Comparison of ENCODE assay signal across 8 cellular contexts in the genomic region with DNA sequence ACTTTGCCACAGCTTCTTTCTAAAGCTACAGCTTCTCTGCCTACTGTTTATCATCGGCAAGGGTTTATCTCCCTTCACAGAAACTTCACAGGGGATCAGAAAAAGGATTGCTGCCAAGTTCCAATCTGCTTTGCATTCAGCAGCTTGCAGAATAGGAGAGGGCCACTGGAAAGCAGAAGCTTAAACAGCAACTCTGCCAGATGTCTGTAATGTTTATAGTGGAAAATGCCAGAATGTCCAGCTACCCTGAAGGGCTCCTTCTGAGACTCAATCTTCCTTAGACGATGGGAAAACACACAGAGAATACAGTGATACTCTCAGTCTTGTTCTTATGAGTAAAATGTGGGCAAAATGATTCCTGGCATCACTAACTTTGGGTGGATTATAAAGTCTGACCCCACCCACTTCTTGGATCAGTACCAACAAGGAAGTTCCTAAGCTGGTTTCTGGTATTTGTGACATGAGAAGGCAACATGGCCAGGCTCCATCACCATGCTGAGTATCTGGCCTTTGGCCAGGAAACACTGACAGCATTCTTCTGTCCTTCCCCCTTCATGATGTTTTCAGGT. TPM values are rescaled to one million over a fixed set of nuclear protein-coding genes. Genes with fewer than 3 reads are reported as not detected.
DNase-seq lines count a peak whose midpoint lies in the region; ATAC-seq and TF ChIP-seq lines count a peak whose summit lies in the region.

No MANE protein-coding gene starts in this region.

- no peaks in the 10 kb centered on the region for H4K20me1 ChIP-seq in SK-N-SH (ENCODE audit: insufficient read depth)

- peaks cover 57% of the 10 kb centered on the region for H3K4me1 Mint-ChIP-seq in HFFc6 (ENCODE audit: low read depth)

- peak overlapping the region; percentile 83 to 91 for H3K27ac ChIP-seq in SK-N-SH (ENCODE audit: low read depth in 2 of 2, low read length in 1 of 2)
- H3K27ac ChIP-seq in gastroesophageal sphincter = peak overlapping the region; percentile 81 to 97 (median 93)

- no peaks in the 10 kb centered on the region; the same call in 1 of the 2 replicates for H3K27me3 Mint-ChIP-seq in HFFc6 (ENCODE audit: insufficient read depth)

- H3K27ac Mint-ChIP-seq in HFFc6 = peak overlapping the region; percentile 77

- DNase-seq in HFFc6 (peak; percentile 87), SK-N-SH (peak; percentile 49), pulmonary artery endothelial cell (ENCODE audit: low read depth, low spot score) (peak; percentile 93), SK-N-DZ (ENCODE audit: low spot score) (no peak)
- DNase-seq in stimulated activated CD4-positive, alpha-beta T cell treated with anti-CD3 and anti-CD28 coated beads, Interleukin-12 subunit alpha, Interleukin-12 subunit beta, amount 100 ng/mL, for 4 hours = no peak

- no peaks in the 10 kb centered on the region for H3K9me3 Mint-ChIP-seq in HFFc6

- no peaks in the 10 kb centered on the region for H3K79me2 ChIP-seq in SK-N-SH (ENCODE audit: insufficient read depth)

- no peak overlapping the region for H2AFZ ChIP-seq in SK-N-SH (ENCODE audit: low read depth)

- peaks cover 21 to 27% of the 10 kb centered on the region in 2 experiments; a peak in 3 of 4 replicates for H3K4me1 ChIP-seq in SK-N-SH (ENCODE audit: control insufficient read depth in 1 of 2, insufficient read depth in 2 of 2, low read depth in 1 of 2, low read length in 1 of 2)
- H3K4me1 ChIP-seq in gastroesophageal sphincter = peaks cover 35 to 100% (median 45%) of the 10 kb centered on the region in 3 donors

- peaks cover 26% of the 10 kb centered on the region for H3F3A ChIP-seq in SK-N-SH (replicated peaks; ENCODE audit: insufficient read depth)

- H3K4me3 Mint-ChIP-seq in HFFc6 = peak overlapping the region; percentile 65

- POLR2A ChIA-PET in SK-N-SH (lab: Yijun Ruan, JAX) = no interaction called here

- TF ChIP-seq RAD21 in SK-N-SH (IDR thresholded peaks at IDR 0.05; ENCODE audit: low read length) = no peak

- no peak overlapping the region for H3K4me3 ChIP-seq in SK-N-SH (ENCODE audit: low read depth in 2 of 2, low read length in 1 of 2)
- no peak overlapping the region for H3K4me3 ChIP-seq in gastroesophageal sphincter

- WGBS in SK-N-SH (ENCODE audit: low lambda C conversion rate) = 6% methylated on average over 2 of the region's 2 CpGs
- 0 to 6% methylated on average over 2 of the region's 2 CpGs for WGBS in gastroesophageal sphincter (ENCODE audit: low coverage in 1 of 2), 2 donors

- ATAC-seq in gastroesophageal sphincter = peak; percentile 78
- ATAC-seq in GM18873 (IDR thresholded peaks at IDR 0.05; ENCODE audit: low FRiP score, unreplicated experiment) = no peak
- no peak for ATAC-seq in GM21825 (IDR thresholded peaks at IDR 0.05; ENCODE audit: unreplicated experiment)

- H3K9me3 ChIP-seq in SK-N-SH (no peaks in the 10 kb centered on the region), gastroesophageal sphincter (no peaks in the 10 kb centered on the region)

- TF ChIP-seq POLR2A in gastroesophageal sphincter (IDR thresholded peaks at IDR 0.05) = no peak

- H3K36me3 ChIP-seq in SK-N-SH (replicated peaks in 1 of 2; ENCODE audit: control insufficient read depth in 1 of 2, insufficient read depth in 2 of 2, low read length in 1 of 2) (peaks cover 28 to 45% of the 10 kb centered on the region in 2 experiments), gastroesophageal sphincter (peaks cover 7 to 75% of the 10 kb centered on the region in 2 donors)

- TF ChIP-seq CTCF in HFFc6 (IDR thresholded peaks at IDR 0.05) = no peak
- TF ChIP-seq CTCF in SK-N-SH (IDR thresholded peaks at IDR 0.05) = no peak
- no peak for TF ChIP-seq CTCF in gastroesophageal sphincter (IDR thresholded peaks at IDR 0.05)

- peak overlapping the region; percentile 23; the same call in 1 of the 2 replicates for H3K9ac ChIP-seq in SK-N-SH

- peak overlapping the region; percentile 63 for H3K4me2 ChIP-seq in SK-N-SH

- TF ChIP-seq EP300 in SK-N-SH (IDR thresholded peaks at IDR 0.05; ENCODE audit: borderline replicate concordance in 1 of 2, low read depth in 1 of 2, low read length in 1 of 2) = peak; percentile 10 to 14; a peak in 1 of 4 replicates
- TF ChIP-seq EP300 in gastroesophageal sphincter (IDR thresholded peaks at IDR 0.05) = no peak

- H3K36me3 Mint-ChIP-seq in HFFc6 (ENCODE audit: low read depth) = peaks cover 42% of the 10 kb centered on the region

- H3K27me3 ChIP-seq in SK-N-SH (ENCODE audit: insufficient read depth) (no peaks in the 10 kb centered on the region), gastroesophageal sphincter (no peaks in the 10 kb centered on the region)

- CTCF ChIA-PET in SK-N-SH (lab: Yijun Ruan, JAX) = interaction anchor here (0.8 to 4.0 kb wide), 7 partner anchors 9 to 49 kb away, joined by 3 to 19 read pairs (median 4); no protein-coding TSS in a partner anchor

- no peaks in the 10 kb centered on the region for H3K9me2 ChIP-seq in SK-N-SH

TF ChIP-seq in SK-N-SH, 30 proteins besides CTCF, POLR2A, EP300 and RAD21 (continues in another document):
- TF ChIP-seq RCOR1 (IDR thresholded peaks at IDR 0.05; ENCODE audit: low read length) (peak; percentile 39), NFIC (IDR thresholded peaks at IDR 0.05; ENCODE audit: borderline replicate concordance) (peak; percentile 90), MEF2A (IDR thresholded peaks at IDR 0.05; ENCODE audit: borderline replicate concordance, low read depth) (no peak), GATA2 (CRISPR knock-in tag; IDR thresholded peaks at IDR 0.05) (no peak), MXI1 (IDR thresholded peaks at IDR 0.05; ENCODE audit: low read depth, low read length) (peak; percentile 86), CHD2 (IDR thresholded peaks at IDR 0.05; ENCODE audit: low read length, partially characterized antibody) (peak; percentile 46), GABPA (IDR thresholded peaks at IDR 0.05; ENCODE audit: low read depth) (no peak), ELF1 (IDR thresholded peaks at IDR 0.05) (peak; percentile 86), NRF1 (IDR thresholded peaks at IDR 0.05; ENCODE audit: low read depth, low read length) (no peak), YY1 (IDR thresholded peaks at IDR 0.05; ENCODE audit: low read depth) (no peak), SIN3A (IDR thresholded peaks at IDR 0.05; ENCODE audit: borderline replicate concordance, low read depth, low read length) (peak; percentile 84; the same call in 1 of the 2 replicates), EZH2phosphoT487 (IDR thresholded peaks at IDR 0.05; ENCODE audit: borderline replicate concordance, low read depth) (no peak), FOSL2 (IDR thresholded peaks at IDR 0.05; ENCODE audit: borderline replicate concordance, low read depth) (no peak), TAF1 (IDR thresholded peaks at IDR 0.05; ENCODE audit: borderline replicate concordance, low read depth, low read length) (0 out of 2 replicates have a peak, but pooled peaks have one; percentile 7), JUND (IDR thresholded peaks at IDR 0.05) (peak; percentile 20; the same call in 1 of the 2 replicates), RFX5 (IDR thresholded peaks at IDR 0.05; ENCODE audit: low read length) (no peak), TCF12 (IDR thresholded peaks at IDR 0.05) (peak; percentile 62), RXRA (IDR thresholded peaks at IDR 0.05; ENCODE audit: borderline replicate concordance, low read depth) (no peak), SMC3 (IDR thresholded peaks at IDR 0.05; ENCODE audit: low read depth, low read length) (no peak), POLR2AphosphoS5 (IDR thresholded peaks at IDR 0.05; ENCODE audit: low read depth, low read length) (peak; percentile 44; the same call in 1 of the 2 replicates)
- TF ChIP-seq, protein P1, sequence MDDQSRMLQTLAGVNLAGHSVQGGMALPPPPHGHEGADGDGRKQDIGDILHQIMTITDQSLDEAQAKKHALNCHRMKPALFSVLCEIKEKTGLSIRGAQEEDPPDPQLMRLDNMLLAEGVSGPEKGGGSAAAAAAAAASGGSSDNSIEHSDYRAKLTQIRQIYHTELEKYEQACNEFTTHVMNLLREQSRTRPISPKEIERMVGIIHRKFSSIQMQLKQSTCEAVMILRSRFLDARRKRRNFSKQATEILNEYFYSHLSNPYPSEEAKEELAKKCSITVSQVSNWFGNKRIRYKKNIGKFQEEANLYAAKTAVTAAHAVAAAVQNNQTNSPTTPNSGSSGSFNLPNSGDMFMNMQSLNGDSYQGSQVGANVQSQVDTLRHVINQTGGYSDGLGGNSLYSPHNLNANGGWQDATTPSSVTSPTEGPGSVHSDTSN (IDR thresholded peaks at IDR 0.05) = peak; percentile 24; the same call in 1 of the 2 replicates
- TF ChIP-seq, protein P2, sequence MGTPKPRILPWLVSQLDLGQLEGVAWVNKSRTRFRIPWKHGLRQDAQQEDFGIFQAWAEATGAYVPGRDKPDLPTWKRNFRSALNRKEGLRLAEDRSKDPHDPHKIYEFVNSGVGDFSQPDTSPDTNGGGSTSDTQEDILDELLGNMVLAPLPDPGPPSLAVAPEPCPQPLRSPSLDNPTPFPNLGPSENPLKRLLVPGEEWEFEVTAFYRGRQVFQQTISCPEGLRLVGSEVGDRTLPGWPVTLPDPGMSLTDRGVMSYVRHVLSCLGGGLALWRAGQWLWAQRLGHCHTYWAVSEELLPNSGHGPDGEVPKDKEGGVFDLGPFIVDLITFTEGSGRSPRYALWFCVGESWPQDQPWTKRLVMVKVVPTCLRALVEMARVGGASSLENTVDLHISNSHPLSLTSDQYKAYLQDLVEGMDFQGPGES (IDR thresholded peaks at IDR 0.05; ENCODE audit: low read depth, low read length) = no peak
- TF ChIP-seq, protein P3, sequence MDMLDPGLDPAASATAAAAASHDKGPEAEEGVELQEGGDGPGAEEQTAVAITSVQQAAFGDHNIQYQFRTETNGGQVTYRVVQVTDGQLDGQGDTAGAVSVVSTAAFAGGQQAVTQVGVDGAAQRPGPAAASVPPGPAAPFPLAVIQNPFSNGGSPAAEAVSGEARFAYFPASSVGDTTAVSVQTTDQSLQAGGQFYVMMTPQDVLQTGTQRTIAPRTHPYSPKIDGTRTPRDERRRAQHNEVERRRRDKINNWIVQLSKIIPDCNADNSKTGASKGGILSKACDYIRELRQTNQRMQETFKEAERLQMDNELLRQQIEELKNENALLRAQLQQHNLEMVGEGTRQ (IDR thresholded peaks at IDR 0.05; ENCODE audit: borderline replicate concordance, low read depth, low read length) = no peak

RNA-seq across cellular contexts. Expression of gene STOM, which starts 19.0 kb away (rescaled TPM):
- 100 to 1,000 TPM in 5 of 6 experiments, 10 to 100 TPM in 1; 85.4 to 151 (median 138) TPM for total RNA-seq in HFFc6 (2021; fragmentation: NEBNext Ultra II Directional; extraction: Animal tissue kit (Norgen Biotek cat#: 25700))
- 40.5 and 49.7 TPM in 2 replicates for polyA plus RNA-seq in SK-N-SH (2012; rRNA removed)
- polyA plus RNA-seq in SK-N-SH (2012; cell fraction: cytosol; rRNA removed) = 55.2 and 55.7 TPM in 2 replicates
- 11.9 and 21.8 TPM in 2 replicates for polyA plus RNA-seq in SK-N-SH (2012; cell fraction: nucleus; rRNA removed)
- total RNA-seq in gastroesophageal sphincter (100 to 1,000 TPM; 293 to 539 (median 457) TPM), pulmonary artery endothelial cell (196 and 284 TPM in 2 replicates)
- polyA plus RNA-seq in SK-N-DZ (2014; cell fraction: cytosol; rRNA removed) = 0.09 TPM in 1 of 2 replicates, not detected in the other
- not detected in 2 replicates for polyA plus RNA-seq in SK-N-DZ (2014; cell fraction: nucleus; rRNA removed)

Comparison
In these comparisons a context has a peak if more than half of its experiments do, and no peak if none do; other contexts are left out.
1. DNase-seq: peak in HFFc6 (single experiment), SK-N-SH (single experiment) and pulmonary artery endothelial cell (single experiment); none in stimulated activated CD4-positive, alpha-beta T cell treated with anti-CD3 and anti-CD28 coated beads, Interleukin-12 subunit alpha, Interleukin-12 subunit beta, amount 100 ng/mL, for 4 hours (single experiment) and SK-N-DZ (single experiment).